Comparison of ENCODE assay signal across 21 cellular contexts in the genomic region with DNA sequence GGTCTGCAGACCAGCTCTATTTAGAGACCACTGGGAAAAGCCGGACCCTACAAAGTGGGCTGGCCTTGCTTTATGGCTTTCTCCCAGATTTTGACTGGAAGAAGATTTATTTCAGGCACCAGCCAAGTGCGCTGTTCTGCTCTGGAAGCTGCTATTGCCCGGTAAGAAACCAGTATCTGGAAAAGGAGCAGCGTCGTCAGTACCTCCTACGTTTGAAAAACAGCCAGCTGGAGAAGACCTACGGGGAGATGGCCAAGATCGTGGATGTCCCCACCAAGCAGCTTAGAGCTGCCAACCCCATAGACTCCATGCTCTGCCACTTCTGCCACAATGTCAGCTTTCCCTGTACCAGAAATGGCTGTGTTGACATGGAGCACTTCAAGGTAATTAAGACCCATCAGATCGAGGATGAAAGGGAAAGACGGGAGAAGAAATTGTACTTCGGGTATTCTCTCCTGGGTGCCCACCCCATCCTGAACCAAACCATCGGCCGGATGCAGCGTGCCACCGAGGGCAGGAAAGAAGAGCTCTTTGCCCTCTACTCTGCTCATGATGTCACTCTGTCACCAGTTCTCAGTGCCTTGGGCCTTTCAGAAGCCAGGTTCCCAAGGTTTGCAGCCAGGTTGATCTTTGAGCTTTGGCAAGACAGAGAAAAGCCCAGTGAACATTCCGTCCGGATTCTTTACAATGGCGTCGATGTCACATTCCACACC.
A peak's percentile ranks its signal among the peaks of the same experiment; 100 is the strongest.
DNase-seq lines count a peak whose midpoint lies in the region; ATAC-seq, FAIRE-seq and TF ChIP-seq lines count a peak whose summit lies in the region.
"Had no signal": no experiment of that assay in that cellular context is flagged by ENCODE, and none has a peak within 500 bp of the region (broad histone marks: within the 10 kb centered on the region; RNA-seq: fewer than 3 reads in every experiment).

No MANE protein-coding gene starts in this region.

- H4K20me1 ChIP-seq in DND-41 (ENCODE audit: insufficient read depth, low read length) (no peaks in the 10 kb centered on the region), astrocyte (ENCODE audit: insufficient read depth, low read length) (no peaks in the 10 kb centered on the region)

- no peak overlapping the region for H3K9ac ChIP-seq in DND-41 (ENCODE audit: low read depth, low read length)
- no peak overlapping the region for H3K9ac ChIP-seq in astrocyte (ENCODE audit: low read length)
- H3K9ac ChIP-seq in stomach smooth muscle (ENCODE audit: low read length in 2 of 2) = peak overlapping the region in 1 of 2 donors; percentile 21

- H3K36me3 ChIP-seq in DND-41 (ENCODE audit: insufficient read depth, low read length) (peaks cover 74% of the 10 kb centered on the region), astrocyte (ENCODE audit: insufficient read depth, low read length) (no peaks in the 10 kb centered on the region), stomach smooth muscle (ENCODE audit: control insufficient read depth in 2 of 2, insufficient read depth in 2 of 2, low read length in 2 of 2) (peaks cover 8 to 18% of the 10 kb centered on the region in 2 donors)
- H3K36me3 ChIP-seq: lower lobe of right lung had no signal

- DNase-seq in DND-41 (no peak), astrocyte (ENCODE audit: low read depth) (no peak), left lobe of liver (ENCODE audit: low spot score) (peak; percentile 66), NCI-H2171 treated with DMSO at 0.1 percent for 48 hours (lab: John Stamatoyannopoulos, UW) (no peak), CD14-positive monocyte (ENCODE audit: low spot score) (no peak)
- DNase-seq: activated CD4-positive, CD25-positive, alpha-beta regulatory T cell; activated naive CD4-positive, alpha-beta T cell treated with anti-CD3 and anti-CD28 coated beads, Interleukin-2, amount 10 ng/mL, durations not matched to agents 7 days and 5 days; activated T-cell treated with anti-CD3 and anti-CD28 coated beads, Interleukin-2, amount 50 U/mL, for 24 hours; cortex of kidney; H9; lower lobe of right lung; NCI-H1092 treated with DMSO at 0.1 percent for 48 hours; NCI-H2029 treated with DMSO at 0.1 percent for 48 hours; pancreas; Peyer's patch had no signal

- no peaks in the 10 kb centered on the region for H3K27me3 ChIP-seq in DND-41 (ENCODE audit: insufficient read depth, low read length, poor library complexity)
- H3K27me3 ChIP-seq in astrocyte (ENCODE audit: insufficient read depth, low read length) = no peaks in the 10 kb centered on the region
- no peaks in the 10 kb centered on the region for H3K27me3 ChIP-seq in stomach smooth muscle (ENCODE audit: control insufficient read depth in 1 of 2, insufficient read depth in 2 of 2, low read length in 2 of 2)
- H3K27me3 ChIP-seq: pancreas, Peyer's patch, tibial nerve had no signal

- H3K4me1 ChIP-seq in DND-41 (ENCODE audit: insufficient read depth, low read length) (peaks cover 49% of the 10 kb centered on the region), astrocyte (ENCODE audit: insufficient read depth, low read length) (peaks cover 2% of the 10 kb centered on the region), stomach smooth muscle (ENCODE audit: control insufficient read depth, insufficient read depth, low read length) (peaks cover 13% of the 10 kb centered on the region)
- H3K4me1 ChIP-seq: pancreas, Peyer's patch had no signal

- peaks cover 23% of the 10 kb centered on the region for H3K4me1 Mint-ChIP-seq in astrocyte (ENCODE audit: low read depth, unreplicated experiment)
- peaks cover 29% of the 10 kb centered on the region for H3K4me1 Mint-ChIP-seq in CD14-positive monocyte
- H3K4me1 Mint-ChIP-seq: H9 had no signal

- peak overlapping the region; percentile 34 for H3K27ac Mint-ChIP-seq in astrocyte (ENCODE audit: unreplicated experiment)
- H3K27ac Mint-ChIP-seq in CD14-positive monocyte = no peak overlapping the region
- H3K27ac Mint-ChIP-seq: activated naive CD4-positive, alpha-beta T cell treated with anti-CD3 and anti-CD28 coated beads, Interleukin-2, amount 10 ng/mL, durations not matched to agents 7 days and 5 days; activated T-cell treated with anti-CD3 and anti-CD28 coated beads, Interleukin-2, amount 50 U/mL, for 24 hours; H9; stimulated activated effector memory CD8-positive, alpha-beta T cell treated with anti-CD3 and anti-CD28 coated beads, Interleukin-12 subunit alpha, Interleukin-12 subunit beta, amount 100 ng/mL, for 72 hours had no signal

- ATAC-seq in DND-41 (ENCODE audit: insufficient read depth, low read depth) (no peak), left lobe of liver (peak; percentile 91), HG02973 (IDR thresholded peaks at IDR 0.05; ENCODE audit: unreplicated experiment) (no peak)
- ATAC-seq: lower lobe of right lung; stimulated activated effector memory CD8-positive, alpha-beta T cell treated with anti-CD3 and anti-CD28 coated beads, Interleukin-12 subunit alpha, Interleukin-12 subunit beta, amount 100 ng/mL, for 72 hours had no signal

- H3K27ac ChIP-seq in DND-41 (ENCODE audit: low read length) (peak overlapping the region; percentile 30; the same call in 1 of the 2 replicates), astrocyte (ENCODE audit: low read depth, low read length) (no peak overlapping the region), stomach smooth muscle (ENCODE audit: low read length) (peak overlapping the region; percentile 62)
- H3K27ac ChIP-seq: lower lobe of right lung, pancreas had no signal

- H3K4me3 Mint-ChIP-seq in astrocyte (ENCODE audit: unreplicated experiment) (no peak overlapping the region), CD14-positive monocyte (no peak overlapping the region)
- H3K4me3 Mint-ChIP-seq: activated naive CD4-positive, alpha-beta T cell treated with anti-CD3 and anti-CD28 coated beads, Interleukin-2, amount 10 ng/mL, durations not matched to agents 7 days and 5 days; activated T-cell treated with anti-CD3 and anti-CD28 coated beads, Interleukin-2, amount 50 U/mL, for 24 hours; brain; H9; stimulated activated effector memory CD8-positive, alpha-beta T cell treated with anti-CD3 and anti-CD28 coated beads, Interleukin-12 subunit alpha, Interleukin-12 subunit beta, amount 100 ng/mL, for 72 hours had no signal

- H3K9me3 Mint-ChIP-seq in astrocyte (ENCODE audit: unreplicated experiment) (no peaks in the 10 kb centered on the region), CD14-positive monocyte (peaks cover 0 to 3% (median 0%) of the 10 kb centered on the region in 7 donors)
- H3K9me3 Mint-ChIP-seq: activated T-cell treated with anti-CD3 and anti-CD28 coated beads, Interleukin-2, amount 50 U/mL, for 24 hours; stimulated activated effector memory CD8-positive, alpha-beta T cell treated with anti-CD3 and anti-CD28 coated beads, Interleukin-12 subunit alpha, Interleukin-12 subunit beta, amount 100 ng/mL, for 72 hours had no signal

- H3K4me2 ChIP-seq in DND-41 (ENCODE audit: insufficient read depth, low read length) = peak overlapping the region; percentile 12; the same call in 1 of the 2 replicates
- H3K4me2 ChIP-seq in astrocyte (ENCODE audit: low read length) = no peak overlapping the region

- H3K79me2 ChIP-seq in DND-41 (ENCODE audit: insufficient read depth, low read length) (peaks cover 27% of the 10 kb centered on the region), astrocyte (ENCODE audit: insufficient read depth, low read length) (no peaks in the 10 kb centered on the region)

- no peaks in the 10 kb centered on the region for H3K9me3 ChIP-seq in DND-41 (ENCODE audit: insufficient read depth, low read length, severe bottlenecking)
- H3K9me3 ChIP-seq in astrocyte (ENCODE audit: insufficient read depth, low read depth, low read length) = no peaks in the 10 kb centered on the region
- H3K9me3 ChIP-seq in stomach smooth muscle (ENCODE audit: control insufficient read depth in 2 of 2, low read length in 2 of 2) = no peaks in the 10 kb centered on the region
- H3K9me3 ChIP-seq: lower lobe of right lung, pancreas, Peyer's patch, tibial nerve had no signal

- no peaks in the 10 kb centered on the region for H3K27me3 Mint-ChIP-seq in astrocyte (ENCODE audit: low read depth, unreplicated experiment)
- no peaks in the 10 kb centered on the region for H3K27me3 Mint-ChIP-seq in CD14-positive monocyte (ENCODE audit: low read depth in 3 of 3)
- H3K27me3 Mint-ChIP-seq: activated naive CD4-positive, alpha-beta T cell treated with anti-CD3 and anti-CD28 coated beads, Interleukin-2, amount 10 ng/mL, durations not matched to agents 7 days and 5 days; activated T-cell treated with anti-CD3 and anti-CD28 coated beads, Interleukin-2, amount 50 U/mL, for 24 hours; brain had no signal

- no peak for FAIRE-seq in astrocyte (lab: Jason Lieb, UNC)
- FAIRE-seq: endometrium, pancreas had no signal

- H3K4me3 ChIP-seq in DND-41 (ENCODE audit: low read depth in 1 of 2, low read length in 2 of 2) = no peak overlapping the region
- H3K4me3 ChIP-seq in astrocyte (ENCODE audit: insufficient read depth, low read depth, low read length) = no peak overlapping the region
- H3K4me3 ChIP-seq in stomach smooth muscle (ENCODE audit: low read length in 2 of 2) = peak overlapping the region in 1 of 2 donors; percentile 15
- H3K4me3 ChIP-seq: lower lobe of right lung, pancreas, Peyer's patch, tibial nerve had no signal

- peaks cover 13% of the 10 kb centered on the region for H3K36me3 Mint-ChIP-seq in astrocyte (ENCODE audit: low read depth, unreplicated experiment)
- peaks cover 30 to 41% of the 10 kb centered on the region in 2 donors for H3K36me3 Mint-ChIP-seq in CD14-positive monocyte

- no peak overlapping the region for H2AFZ ChIP-seq in DND-41 (ENCODE audit: low read depth, low read length)
- H2AFZ ChIP-seq in astrocyte (ENCODE audit: low read depth, low read length) = no peak overlapping the region

- intact Hi-C loops in CD14-positive monocyte (cut with micrococcal nuclease) = no loop called here

- TF ChIP-seq CTCF in DND-41 (IDR thresholded peaks at IDR 0.05; ENCODE audit: borderline replicate concordance, extremely low read depth, low read length, poor library complexity, severe bottlenecking) (no peak), astrocyte (IDR thresholded peaks at IDR 0.05; ENCODE audit: insufficient read depth, low read depth, low read length) (no peak), CD14-positive monocyte (IDR thresholded peaks at IDR 0.05) (no peak)
